ENCODE assay signal across 11 cellular contexts in genomic region chr1:39632491-39633417, GRCh38. TPM values are rescaled to one million over a fixed set of nuclear protein-coding genes. Genes with fewer than 3 reads are reported as not detected.
DNase-seq lines count a peak whose midpoint lies in the region; ATAC-seq and TF ChIP-seq lines count a peak whose summit lies in the region.
"Had no signal": no experiment of that assay in that cellular context is flagged by ENCODE, and none has a peak within 500 bp of the region (broad histone marks: within the 10 kb centered on the region; RNA-seq: fewer than 3 reads in every experiment).

No MANE protein-coding gene starts in this region.

- H3K4me1 Mint-ChIP-seq in nephron progenitor cell (peaks cover 71% of the 10 kb centered on the region), immature natural killer cell (no peaks in the 10 kb centered on the region)
- peaks cover 25% of the 10 kb centered on the region for H3K4me1 Mint-ChIP-seq in activated T-cell treated with anti-CD3 and anti-CD28 coated beads, Interleukin-2, amount 50 U/mL, for 72 hours (ENCODE audit: low read depth)
- H3K4me1 Mint-ChIP-seq: CD8-positive, alpha-beta memory T cell had no signal

- H3K27ac Mint-ChIP-seq in nephron progenitor cell (peak overlapping the region; percentile 93), immature natural killer cell (no peak overlapping the region)
- H3K27ac Mint-ChIP-seq in activated T-cell treated with anti-CD3 and anti-CD28 coated beads, Interleukin-2, amount 50 U/mL, for 72 hours: no peak overlapping the region

- TF ChIP-seq CTCF in AG09309 (IDR thresholded peaks at IDR 0.05; ENCODE audit: control insufficient read depth, insufficient read depth, low read depth, low read length, missing control alignments) (no peak), fibroblast of villous mesenchyme (IDR thresholded peaks at IDR 0.05; ENCODE audit: insufficient read depth, low read depth, low read length) (no peak), nephron progenitor cell (IDR thresholded peaks at IDR 0.05) (no peak)

- H3K4me3 ChIP-seq in AG09309 (ENCODE audit: control insufficient read depth, low read depth, low read length) (peak overlapping the region; percentile 22), fibroblast of villous mesenchyme (ENCODE audit: low read depth, low read length) (peak overlapping the region; percentile 1)

- ATAC-seq in activated T-cell treated with anti-CD3 and anti-CD28 coated beads, Interleukin-2, amount 50 U/mL, for 72 hours (replicated peaks in 1 of 2): no peak
- no peak for ATAC-seq in GM21360 (IDR thresholded peaks at IDR 0.05; ENCODE audit: unreplicated experiment)

- H3K27me3 Mint-ChIP-seq in nephron progenitor cell (ENCODE audit: low read depth, poor library complexity) (peaks cover 1% of the 10 kb centered on the region), immature natural killer cell (ENCODE audit: low read depth in 3 of 3) (peaks cover 4 to 7% (median 5%) of the 10 kb centered on the region in 3 donors)
- peaks cover 47% of the 10 kb centered on the region for H3K27me3 Mint-ChIP-seq in activated T-cell treated with anti-CD3 and anti-CD28 coated beads, Interleukin-2, amount 50 U/mL, for 72 hours (ENCODE audit: low read depth)

- no peak for DNase-seq in AG09309 (ENCODE audit: low read depth)
- DNase-seq in NCI-H510A (lab: John Stamatoyannopoulos, UW): peak; percentile 99
- peak; percentile 86 for DNase-seq in fibroblast of villous mesenchyme (ENCODE audit: low read depth)
- peak; percentile 95 for DNase-seq in nephron progenitor cell
- DNase-seq in DMS 273 (lab: John Stamatoyannopoulos, UW; ENCODE audit: unreplicated experiment): no peak
- DNase-seq in activated T-cell treated with anti-CD3 and anti-CD28 coated beads, Interleukin-2, amount 50 U/mL, for 72 hours: no peak
- DNase-seq in immature natural killer cell: no peak
- DNase-seq: activated naive CD4-positive, alpha-beta T cell treated with Interleukin-2 at 50 U/mL for 16 hours; CD8-positive, alpha-beta memory T cell had no signal

- H3K9me3 Mint-ChIP-seq in nephron progenitor cell (no peaks in the 10 kb centered on the region), immature natural killer cell (no peaks in the 10 kb centered on the region)
- H3K9me3 Mint-ChIP-seq in activated T-cell treated with anti-CD3 and anti-CD28 coated beads, Interleukin-2, amount 50 U/mL, for 72 hours: no peaks in the 10 kb centered on the region
- H3K9me3 Mint-ChIP-seq: CD8-positive, alpha-beta memory T cell had no signal

- H3K4me3 Mint-ChIP-seq in nephron progenitor cell (peak overlapping the region; percentile 57), immature natural killer cell (no peak overlapping the region)
- no peak overlapping the region for H3K4me3 Mint-ChIP-seq in activated T-cell treated with anti-CD3 and anti-CD28 coated beads, Interleukin-2, amount 50 U/mL, for 72 hours
- H3K4me3 Mint-ChIP-seq: CD8-positive, alpha-beta memory T cell had no signal

- H3K36me3 Mint-ChIP-seq in nephron progenitor cell (ENCODE audit: low read depth) (peaks cover 37% of the 10 kb centered on the region), immature natural killer cell (no peaks in the 10 kb centered on the region)
- H3K36me3 Mint-ChIP-seq in activated T-cell treated with anti-CD3 and anti-CD28 coated beads, Interleukin-2, amount 50 U/mL, for 72 hours (ENCODE audit: insufficient read depth in 2 of 2): no peaks in the 10 kb centered on the region
- H3K36me3 Mint-ChIP-seq: CD8-positive, alpha-beta memory T cell had no signal

RNA-seq across cellular contexts. Expression of gene HEYL, which starts 6.7 kb away (rescaled TPM):
- total RNA-seq in fibroblast of villous mesenchyme: under 0.01 and 0.32 TPM in 2 replicates
- under 1 TPM; 0.32 to 0.89 TPM for total RNA-seq in activated T-cell treated with anti-CD3 and anti-CD28 coated beads, Interleukin-2, amount 50 U/mL, for 72 hours
- not detected for polyA plus RNA-seq in immature natural killer cell
- polyA plus RNA-seq: CD8-positive, alpha-beta memory T cell had no signal

RNA-seq across cellular contexts. Expression of gene NT5C1A, which starts 39.2 kb away (rescaled TPM):
- total RNA-seq in fibroblast of villous mesenchyme: not detected in 2 replicates
- under 1 TPM in 1 of 2 donors, not detected in 1; 0.29 TPM for total RNA-seq in activated T-cell treated with anti-CD3 and anti-CD28 coated beads, Interleukin-2, amount 50 U/mL, for 72 hours
- not detected for polyA plus RNA-seq in immature natural killer cell
- total RNA-seq: CD8-positive, alpha-beta memory T cell; subcutaneous adipose tissue had no signal
- polyA plus RNA-seq: CD8-positive, alpha-beta memory T cell had no signal

RNA-seq across cellular contexts. Expression of gene PABPC4, which starts 56.2 kb away (rescaled TPM):
- 115 and 144 TPM in 2 replicates for total RNA-seq in fibroblast of villous mesenchyme
- total RNA-seq in activated T-cell treated with anti-CD3 and anti-CD28 coated beads, Interleukin-2, amount 50 U/mL, for 72 hours: 100 to 1,000 TPM; 333 to 424 TPM
- polyA plus RNA-seq in immature natural killer cell: 10 to 100 TPM in 1 of 3 donors, 1 to 10 TPM in 2; 3.6 to 15.3 (median 8.0) TPM

RNA-seq across cellular contexts. Expression of gene HPCAL4, which starts 58.5 kb away (rescaled TPM):
- not detected in 2 replicates for total RNA-seq in fibroblast of villous mesenchyme
- under 1 TPM; 0.35 to 0.86 TPM for total RNA-seq in activated T-cell treated with anti-CD3 and anti-CD28 coated beads, Interleukin-2, amount 50 U/mL, for 72 hours
- under 1 TPM in 2 of 3 donors, not detected in 1; 0.04 to 0.13 TPM for polyA plus RNA-seq in immature natural killer cell
- total RNA-seq: subcutaneous adipose tissue had no signal

Comparison
In these comparisons a context has a peak if more than half of its experiments do, and no peak if none do; other contexts are left out.
1. DNase-seq: peak in NCI-H510A (single experiment), fibroblast of villous mesenchyme (single experiment) and nephron progenitor cell (single experiment); none in AG09309 (single experiment), DMS 273 (single experiment), activated T-cell treated with anti-CD3 and anti-CD28 coated beads, Interleukin-2, amount 50 U/mL, for 72 hours (0 of 2) and immature natural killer cell (0 of 3).